Comparison of ENCODE assay signal across 1 cellular context in the genomic region with DNA sequence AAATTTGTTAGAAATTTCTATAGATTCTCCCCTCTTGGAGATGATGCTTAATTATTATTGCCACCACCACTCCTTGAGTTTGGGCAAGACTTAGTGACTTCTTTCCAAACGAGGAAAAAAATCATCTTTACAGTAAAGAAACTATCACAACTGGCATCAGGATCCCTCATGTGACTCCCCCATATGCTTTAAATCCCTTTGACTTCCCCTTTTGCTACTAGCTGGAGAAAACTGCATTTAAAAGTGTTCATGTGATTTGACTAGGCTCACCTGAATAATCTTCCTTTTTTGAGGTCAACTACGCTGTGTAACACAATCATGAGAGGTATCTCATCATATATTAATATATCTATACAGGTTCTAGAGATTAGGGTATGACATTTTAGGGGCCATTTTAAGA.
TF ChIP-seq lines count a peak whose summit lies in the region.

No MANE protein-coding gene starts in this region.

TF ChIP-seq in K562, 482 proteins besides CTCF, POLR2A, EP300 and RAD21 (continued from another document):
- TF ChIP-seq, protein P1, sequence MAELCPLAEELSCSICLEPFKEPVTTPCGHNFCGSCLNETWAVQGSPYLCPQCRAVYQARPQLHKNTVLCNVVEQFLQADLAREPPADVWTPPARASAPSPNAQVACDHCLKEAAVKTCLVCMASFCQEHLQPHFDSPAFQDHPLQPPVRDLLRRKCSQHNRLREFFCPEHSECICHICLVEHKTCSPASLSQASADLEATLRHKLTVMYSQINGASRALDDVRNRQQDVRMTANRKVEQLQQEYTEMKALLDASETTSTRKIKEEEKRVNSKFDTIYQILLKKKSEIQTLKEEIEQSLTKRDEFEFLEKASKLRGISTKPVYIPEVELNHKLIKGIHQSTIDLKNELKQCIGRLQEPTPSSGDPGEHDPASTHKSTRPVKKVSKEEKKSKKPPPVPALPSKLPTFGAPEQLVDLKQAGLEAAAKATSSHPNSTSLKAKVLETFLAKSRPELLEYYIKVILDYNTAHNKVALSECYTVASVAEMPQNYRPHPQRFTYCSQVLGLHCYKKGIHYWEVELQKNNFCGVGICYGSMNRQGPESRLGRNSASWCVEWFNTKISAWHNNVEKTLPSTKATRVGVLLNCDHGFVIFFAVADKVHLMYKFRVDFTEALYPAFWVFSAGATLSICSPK (IDR thresholded peaks at IDR 0.05; ENCODE audit: borderline replicate concordance): no peak
- no peak for TF ChIP-seq MAZ (CRISPR knock-in tag; conservative IDR thresholded peaks at IDR 0.05 in 1 of 2, IDR thresholded peaks at IDR 0.05 in 1 of 2)
- TF ChIP-seq, protein P2, sequence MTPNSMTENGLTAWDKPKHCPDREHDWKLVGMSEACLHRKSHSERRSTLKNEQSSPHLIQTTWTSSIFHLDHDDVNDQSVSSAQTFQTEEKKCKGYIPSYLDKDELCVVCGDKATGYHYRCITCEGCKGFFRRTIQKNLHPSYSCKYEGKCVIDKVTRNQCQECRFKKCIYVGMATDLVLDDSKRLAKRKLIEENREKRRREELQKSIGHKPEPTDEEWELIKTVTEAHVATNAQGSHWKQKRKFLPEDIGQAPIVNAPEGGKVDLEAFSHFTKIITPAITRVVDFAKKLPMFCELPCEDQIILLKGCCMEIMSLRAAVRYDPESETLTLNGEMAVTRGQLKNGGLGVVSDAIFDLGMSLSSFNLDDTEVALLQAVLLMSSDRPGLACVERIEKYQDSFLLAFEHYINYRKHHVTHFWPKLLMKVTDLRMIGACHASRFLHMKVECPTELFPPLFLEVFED (CRISPR knock-in tag; conservative IDR thresholded peaks at IDR 0.05): no peak
- TF ChIP-seq, protein P3, sequence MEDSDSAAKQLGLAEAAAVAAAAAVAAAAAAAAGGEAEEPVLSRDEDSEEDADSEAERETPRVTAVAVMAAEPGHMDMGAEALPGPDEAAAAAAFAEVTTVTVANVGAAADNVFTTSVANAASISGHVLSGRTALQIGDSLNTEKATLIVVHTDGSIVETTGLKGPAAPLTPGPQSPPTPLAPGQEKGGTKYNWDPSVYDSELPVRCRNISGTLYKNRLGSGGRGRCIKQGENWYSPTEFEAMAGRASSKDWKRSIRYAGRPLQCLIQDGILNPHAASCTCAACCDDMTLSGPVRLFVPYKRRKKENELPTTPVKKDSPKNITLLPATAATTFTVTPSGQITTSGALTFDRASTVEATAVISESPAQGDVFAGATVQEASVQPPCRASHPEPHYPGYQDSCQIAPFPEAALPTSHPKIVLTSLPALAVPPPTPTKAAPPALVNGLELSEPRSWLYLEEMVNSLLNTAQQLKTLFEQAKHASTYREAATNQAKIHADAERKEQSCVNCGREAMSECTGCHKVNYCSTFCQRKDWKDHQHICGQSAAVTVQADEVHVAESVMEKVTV (CRISPR knock-in tag; IDR thresholded peaks at IDR 0.05): no peak
- TF ChIP-seq ETV5 (CRISPR knock-in tag; IDR thresholded peaks at IDR 0.05; ENCODE audit: low read depth): no peak
- TF ChIP-seq, protein P4, sequence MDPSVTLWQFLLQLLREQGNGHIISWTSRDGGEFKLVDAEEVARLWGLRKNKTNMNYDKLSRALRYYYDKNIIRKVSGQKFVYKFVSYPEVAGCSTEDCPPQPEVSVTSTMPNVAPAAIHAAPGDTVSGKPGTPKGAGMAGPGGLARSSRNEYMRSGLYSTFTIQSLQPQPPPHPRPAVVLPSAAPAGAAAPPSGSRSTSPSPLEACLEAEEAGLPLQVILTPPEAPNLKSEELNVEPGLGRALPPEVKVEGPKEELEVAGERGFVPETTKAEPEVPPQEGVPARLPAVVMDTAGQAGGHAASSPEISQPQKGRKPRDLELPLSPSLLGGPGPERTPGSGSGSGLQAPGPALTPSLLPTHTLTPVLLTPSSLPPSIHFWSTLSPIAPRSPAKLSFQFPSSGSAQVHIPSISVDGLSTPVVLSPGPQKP (CRISPR knock-in tag; IDR thresholded peaks at IDR 0.05): no peak
- TF ChIP-seq ZNF324 (CRISPR knock-in tag; IDR thresholded peaks at IDR 0.05): no peak
- TF ChIP-seq, protein P5, sequence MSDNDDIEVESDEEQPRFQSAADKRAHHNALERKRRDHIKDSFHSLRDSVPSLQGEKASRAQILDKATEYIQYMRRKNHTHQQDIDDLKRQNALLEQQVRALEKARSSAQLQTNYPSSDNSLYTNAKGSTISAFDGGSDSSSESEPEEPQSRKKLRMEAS (CRISPR knock-in tag; IDR thresholded peaks at IDR 0.05): no peak
- TF ChIP-seq IRF2 (CRISPR knock-in tag; IDR thresholded peaks at IDR 0.05): no peak
- no peak for TF ChIP-seq ZNF146 (CRISPR knock-in tag; IDR thresholded peaks at IDR 0.05; ENCODE audit: unreplicated experiment)
- peak; percentile 52; the same call in 1 of the 2 replicates for TF ChIP-seq SMARCE1 (IDR thresholded peaks at IDR 0.05)
- TF ChIP-seq, protein P6, sequence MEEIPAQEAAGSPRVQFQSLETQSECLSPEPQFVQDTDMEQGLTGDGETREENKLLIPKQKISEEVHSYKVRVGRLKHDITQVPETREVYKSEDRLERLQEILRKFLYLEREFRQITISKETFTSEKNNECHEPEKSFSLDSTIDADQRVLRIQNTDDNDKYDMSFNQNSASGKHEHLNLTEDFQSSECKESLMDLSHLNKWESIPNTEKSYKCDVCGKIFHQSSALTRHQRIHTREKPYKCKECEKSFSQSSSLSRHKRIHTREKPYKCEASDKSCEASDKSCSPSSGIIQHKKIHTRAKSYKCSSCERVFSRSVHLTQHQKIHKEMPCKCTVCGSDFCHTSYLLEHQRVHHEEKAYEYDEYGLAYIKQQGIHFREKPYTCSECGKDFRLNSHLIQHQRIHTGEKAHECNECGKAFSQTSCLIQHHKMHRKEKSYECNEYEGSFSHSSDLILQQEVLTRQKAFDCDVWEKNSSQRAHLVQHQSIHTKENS (CRISPR knock-in tag; IDR thresholded peaks at IDR 0.05): no peak
- TF ChIP-seq, protein P7, sequence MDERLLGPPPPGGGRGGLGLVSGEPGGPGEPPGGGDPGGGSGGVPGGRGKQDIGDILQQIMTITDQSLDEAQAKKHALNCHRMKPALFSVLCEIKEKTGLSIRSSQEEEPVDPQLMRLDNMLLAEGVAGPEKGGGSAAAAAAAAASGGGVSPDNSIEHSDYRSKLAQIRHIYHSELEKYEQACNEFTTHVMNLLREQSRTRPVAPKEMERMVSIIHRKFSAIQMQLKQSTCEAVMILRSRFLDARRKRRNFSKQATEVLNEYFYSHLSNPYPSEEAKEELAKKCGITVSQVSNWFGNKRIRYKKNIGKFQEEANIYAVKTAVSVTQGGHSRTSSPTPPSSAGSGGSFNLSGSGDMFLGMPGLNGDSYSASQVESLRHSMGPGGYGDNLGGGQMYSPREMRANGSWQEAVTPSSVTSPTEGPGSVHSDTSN (CRISPR knock-in tag; IDR thresholded peaks at IDR 0.05; ENCODE audit: low read depth): no peak
- TF ChIP-seq, protein P7 (tag; conservative IDR thresholded peaks at IDR 0.05; ENCODE audit: low read depth): no peak
- no peak for TF ChIP-seq NONO (IDR thresholded peaks at IDR 0.05; ENCODE audit: low read depth in 2 of 2, low read length in 1 of 2)
- TF ChIP-seq TOE1 (IDR thresholded peaks at IDR 0.05; ENCODE audit: borderline replicate concordance): no peak
- TF ChIP-seq TOE1 (CRISPR knock-in tag; IDR thresholded peaks at IDR 0.05; ENCODE audit: borderline replicate concordance, low read depth): no peak
- TF ChIP-seq HOXB6 (CRISPR knock-in tag; IDR thresholded peaks at IDR 0.05; ENCODE audit: borderline replicate concordance): no peak
- TF ChIP-seq ZNF431 (CRISPR knock-in tag; IDR thresholded peaks at IDR 0.05): no peak
- no peak for TF ChIP-seq GATAD2A (IDR thresholded peaks at IDR 0.05)
- no peak for TF ChIP-seq CBX2 (IDR thresholded peaks at IDR 0.05; ENCODE audit: insufficient read depth, low read length, poor library complexity, severe bottlenecking)
- TF ChIP-seq, protein P8, sequence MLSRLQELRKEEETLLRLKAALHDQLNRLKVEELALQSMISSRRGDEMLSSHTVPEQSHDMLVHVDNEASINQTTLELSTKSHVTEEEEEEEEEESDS (CRISPR knock-in tag; IDR thresholded peaks at IDR 0.05): no peak
- no peak for TF ChIP-seq RBM14 (IDR thresholded peaks at IDR 0.05; ENCODE audit: borderline replicate concordance, insufficient read depth, low read depth, low read length)
- TF ChIP-seq FOXJ3 (CRISPR knock-in tag; IDR thresholded peaks at IDR 0.05): no peak
- no peak for TF ChIP-seq FOXA3 (CRISPR knock-in tag; conservative IDR thresholded peaks at IDR 0.05 in 1 of 2, IDR thresholded peaks at IDR 0.05 in 1 of 2)
- no peak for TF ChIP-seq SREBF2 (CRISPR knock-in tag; IDR thresholded peaks at IDR 0.05)
- TF ChIP-seq JUNB (CRISPR knock-in tag; conservative IDR thresholded peaks at IDR 0.05): no peak
- TF ChIP-seq, protein P9, sequence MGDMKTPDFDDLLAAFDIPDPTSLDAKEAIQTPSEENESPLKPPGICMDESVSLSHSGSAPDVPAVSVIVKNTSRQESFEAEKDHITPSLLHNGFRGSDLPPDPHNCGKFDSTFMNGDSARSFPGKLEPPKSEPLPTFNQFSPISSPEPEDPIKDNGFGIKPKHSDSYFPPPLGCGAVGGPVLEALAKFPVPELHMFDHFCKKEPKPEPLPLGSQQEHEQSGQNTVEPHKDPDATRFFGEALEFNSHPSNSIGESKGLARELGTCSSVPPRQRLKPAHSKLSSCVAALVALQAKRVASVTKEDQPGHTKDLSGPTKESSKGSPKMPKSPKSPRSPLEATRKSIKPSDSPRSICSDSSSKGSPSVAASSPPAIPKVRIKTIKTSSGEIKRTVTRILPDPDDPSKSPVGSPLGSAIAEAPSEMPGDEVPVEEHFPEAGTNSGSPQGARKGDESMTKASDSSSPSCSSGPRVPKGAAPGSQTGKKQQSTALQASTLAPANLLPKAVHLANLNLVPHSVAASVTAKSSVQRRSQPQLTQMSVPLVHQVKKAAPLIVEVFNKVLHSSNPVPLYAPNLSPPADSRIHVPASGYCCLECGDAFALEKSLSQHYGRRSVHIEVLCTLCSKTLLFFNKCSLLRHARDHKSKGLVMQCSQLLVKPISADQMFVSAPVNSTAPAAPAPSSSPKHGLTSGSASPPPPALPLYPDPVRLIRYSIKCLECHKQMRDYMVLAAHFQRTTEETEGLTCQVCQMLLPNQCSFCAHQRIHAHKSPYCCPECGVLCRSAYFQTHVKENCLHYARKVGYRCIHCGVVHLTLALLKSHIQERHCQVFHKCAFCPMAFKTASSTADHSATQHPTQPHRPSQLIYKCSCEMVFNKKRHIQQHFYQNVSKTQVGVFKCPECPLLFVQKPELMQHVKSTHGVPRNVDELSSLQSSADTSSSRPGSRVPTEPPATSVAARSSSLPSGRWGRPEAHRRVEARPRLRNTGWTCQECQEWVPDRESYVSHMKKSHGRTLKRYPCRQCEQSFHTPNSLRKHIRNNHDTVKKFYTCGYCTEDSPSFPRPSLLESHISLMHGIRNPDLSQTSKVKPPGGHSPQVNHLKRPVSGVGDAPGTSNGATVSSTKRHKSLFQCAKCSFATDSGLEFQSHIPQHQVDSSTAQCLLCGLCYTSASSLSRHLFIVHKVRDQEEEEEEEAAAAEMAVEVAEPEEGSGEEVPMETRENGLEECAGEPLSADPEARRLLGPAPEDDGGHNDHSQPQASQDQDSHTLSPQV (IDR thresholded peaks at IDR 0.05): no peak
- TF ChIP-seq BCOR (IDR thresholded peaks at IDR 0.05): no peak
- TF ChIP-seq ZNF134 (CRISPR knock-in tag; conservative IDR thresholded peaks at IDR 0.05): 0 out of 2 replicates have a peak, but pooled peaks have one; percentile 37
- no peak for TF ChIP-seq CHD4 (IDR thresholded peaks at IDR 0.05; ENCODE audit: insufficient read depth, insufficient replicate concordance, low read depth, low read length, poor library complexity, severe bottlenecking)
- 0 out of 2 replicates have a peak, but pooled peaks have one; percentile 19 for TF ChIP-seq ARID1B (IDR thresholded peaks at IDR 0.05)
- TF ChIP-seq SPI1 (IDR thresholded peaks at IDR 0.05; ENCODE audit: borderline replicate concordance, low read depth, low read length): peak; percentile 93
